In the genomic region with DNA sequence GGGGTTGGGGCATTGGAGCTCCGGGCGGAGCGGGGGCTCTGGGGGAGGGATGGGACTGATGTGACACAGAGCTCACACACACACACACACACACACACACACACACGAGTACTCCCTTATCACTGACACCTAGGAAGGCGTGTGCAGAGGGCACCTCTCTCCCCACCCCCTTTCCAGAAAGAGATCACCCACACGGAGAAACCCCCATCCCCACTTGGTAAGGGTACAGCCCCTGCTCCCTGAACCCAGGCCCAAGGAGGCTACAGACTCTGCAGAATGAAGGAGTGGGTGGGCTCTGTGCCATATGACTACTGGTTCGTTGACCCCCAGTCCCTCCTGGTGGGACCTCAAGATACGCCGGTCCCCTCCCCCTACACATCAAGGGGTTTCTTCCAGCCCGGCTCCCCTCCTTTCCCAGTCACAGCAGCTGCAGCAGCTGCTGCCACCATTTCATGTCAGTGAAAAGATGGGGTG, we compare ENCODE assay signal across 13 cellular contexts. TPM values are rescaled to one million over a fixed set of nuclear protein-coding genes. Genes with fewer than 3 reads are reported as not detected.
DNase-seq lines count a peak whose midpoint lies in the region; ATAC-seq and TF ChIP-seq lines count a peak whose summit lies in the region.
"Had no signal": no experiment of that assay in that cellular context is flagged by ENCODE, and none has a peak within 500 bp of the region (broad histone marks: within the 10 kb centered on the region; RNA-seq: fewer than 3 reads in every experiment).

No MANE protein-coding gene starts in this region.

- H3K4me3 ChIP-seq in AG04449 (ENCODE audit: low read depth, low read length) (peak overlapping the region; percentile 32), HFF-Myc (replicated peaks; ENCODE audit: low read depth, low read length) (0 out of 2 replicates have a peak overlapping the region, but pooled peaks have one; percentile 4)

- peaks cover 15% of the 10 kb centered on the region for H3K27me3 Mint-ChIP-seq in endothelial cell (ENCODE audit: unreplicated experiment)
- peaks cover 6% of the 10 kb centered on the region for H3K27me3 Mint-ChIP-seq in osteocyte (ENCODE audit: unreplicated experiment)

- peaks cover 12% of the 10 kb centered on the region for H3K4me1 Mint-ChIP-seq in endothelial cell (ENCODE audit: unreplicated experiment)
- peaks cover 67% of the 10 kb centered on the region for H3K4me1 Mint-ChIP-seq in osteocyte (ENCODE audit: unreplicated experiment)

- DNase-seq in AG04449 (ENCODE audit: low read depth, low spot score) (no peak), HFF-Myc (ENCODE audit: extremely low read depth, low read depth) (no peak), endothelial cell (ENCODE audit: low spot score) (no peak), osteocyte (ENCODE audit: extremely low spot score, unreplicated experiment) (no peak), NCI-H1930 (lab: John Stamatoyannopoulos, UW) (no peak), iPS-NIHi7 (ENCODE audit: extremely low spot score) (no peak)
- DNase-seq: activated CD4-positive, alpha-beta memory T cell treated with anti-CD3 and anti-CD28 coated beads for 36 hours; CD8-positive, alpha-beta memory T cell; SIG-M5; stimulated activated naive B cell treated with anti-CD40 and anti-IgM and Interleukin-4, amounts not matched to agents 10 μg/mL and 1 μg/mL and 100 μg/mL, for 72 hours had no signal

- H3K9me3 Mint-ChIP-seq in endothelial cell (ENCODE audit: unreplicated experiment) (no peaks in the 10 kb centered on the region), osteocyte (ENCODE audit: unreplicated experiment) (no peaks in the 10 kb centered on the region)
- H3K9me3 Mint-ChIP-seq: activated CD4-positive, alpha-beta memory T cell treated with anti-CD3 and anti-CD28 coated beads for 36 hours; CD8-positive, alpha-beta memory T cell; stimulated activated naive B cell treated with anti-CD40 and anti-IgM and Interleukin-4, amounts not matched to agents 10 μg/mL and 1 μg/mL and 100 μg/mL, for 72 hours had no signal

- peak overlapping the region; percentile 42 for H3K4me3 Mint-ChIP-seq in endothelial cell (ENCODE audit: unreplicated experiment)
- H3K4me3 Mint-ChIP-seq in osteocyte (ENCODE audit: unreplicated experiment) = peak overlapping the region; percentile 66

- ATAC-seq in GM19035 (IDR thresholded peaks at IDR 0.05; ENCODE audit: unreplicated experiment) = no peak
- no peak for ATAC-seq in GM19452 (IDR thresholded peaks at IDR 0.05; ENCODE audit: unreplicated experiment)
- ATAC-seq: left lobe of liver; stimulated activated naive B cell treated with anti-CD40 and anti-IgM and Interleukin-4, amounts not matched to agents 10 μg/mL and 1 μg/mL and 100 μg/mL, for 72 hours had no signal

- POLR2A ChIA-PET in AG04449 (lab: Yijun Ruan, JAX) = no interaction called here

- no peak overlapping the region for H3K27ac Mint-ChIP-seq in endothelial cell (ENCODE audit: unreplicated experiment)
- no peak overlapping the region for H3K27ac Mint-ChIP-seq in osteocyte (ENCODE audit: unreplicated experiment)
- H3K27ac Mint-ChIP-seq: activated CD4-positive, alpha-beta memory T cell treated with anti-CD3 and anti-CD28 coated beads for 36 hours had no signal

- H3K36me3 Mint-ChIP-seq in endothelial cell (ENCODE audit: low read depth, unreplicated experiment) (no peaks in the 10 kb centered on the region), osteocyte (ENCODE audit: unreplicated experiment) (no peaks in the 10 kb centered on the region)
- H3K36me3 Mint-ChIP-seq: activated CD4-positive, alpha-beta memory T cell treated with anti-CD3 and anti-CD28 coated beads for 36 hours; CD8-positive, alpha-beta memory T cell; stimulated activated naive B cell treated with anti-CD40 and anti-IgM and Interleukin-4, amounts not matched to agents 10 μg/mL and 1 μg/mL and 100 μg/mL, for 72 hours had no signal

- CTCF ChIA-PET in AG04449 (lab: Yijun Ruan, JAX) = interaction anchor here (0.7 to 17.1 kb wide), 3 partner anchors 69 to 246 kb away, joined by 3 to 456 read pairs (median 3); partner anchors contain the start of genes GPR179 and SOCS7

- TF ChIP-seq CTCF in AG04449 (IDR thresholded peaks at IDR 0.05; ENCODE audit: insufficient read depth, low read length, missing control alignments) (no peak), HFF-Myc (IDR thresholded peaks at IDR 0.05; ENCODE audit: low read depth, low read length, missing control alignments) (no peak), endothelial cell (IDR thresholded peaks at IDR 0.05; ENCODE audit: unreplicated experiment) (no peak), osteocyte (IDR thresholded peaks at IDR 0.05) (no peak)

RNA-seq across cellular contexts. Expression of gene ARHGAP23, which starts 8.7 kb away (rescaled TPM):
- total RNA-seq in endothelial cell (ENCODE audit: unreplicated experiment) = 70.5 TPM
- total RNA-seq in osteocyte = 165 and 177 TPM in 2 replicates
